In the genomic region with DNA sequence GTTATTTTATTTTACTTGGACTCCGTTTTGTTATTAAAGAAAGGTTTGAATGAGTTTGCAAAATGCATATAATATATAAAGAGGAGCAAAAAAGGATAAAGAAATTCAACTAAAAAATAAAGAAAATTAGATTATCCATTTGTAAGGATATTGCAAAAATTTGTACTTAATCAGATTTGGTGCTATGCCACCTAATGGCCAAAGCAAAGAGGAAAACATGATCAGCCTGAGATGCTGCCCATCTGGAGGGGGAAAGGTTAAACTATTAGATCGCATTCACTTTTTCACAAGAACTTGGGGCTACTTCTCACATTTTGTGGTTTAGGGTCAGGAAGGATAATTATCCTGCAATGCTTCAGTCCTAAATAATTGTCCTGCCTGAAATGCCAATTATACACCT, we compare ENCODE assay signal across 2 cellular contexts.
TF ChIP-seq lines count a peak whose summit lies in the region.

No MANE protein-coding gene starts in this region.

TF ChIP-seq in SK-N-SH, 30 proteins besides CTCF, POLR2A, EP300 and RAD21 (continued from another document):
- TF ChIP-seq, protein P1, sequence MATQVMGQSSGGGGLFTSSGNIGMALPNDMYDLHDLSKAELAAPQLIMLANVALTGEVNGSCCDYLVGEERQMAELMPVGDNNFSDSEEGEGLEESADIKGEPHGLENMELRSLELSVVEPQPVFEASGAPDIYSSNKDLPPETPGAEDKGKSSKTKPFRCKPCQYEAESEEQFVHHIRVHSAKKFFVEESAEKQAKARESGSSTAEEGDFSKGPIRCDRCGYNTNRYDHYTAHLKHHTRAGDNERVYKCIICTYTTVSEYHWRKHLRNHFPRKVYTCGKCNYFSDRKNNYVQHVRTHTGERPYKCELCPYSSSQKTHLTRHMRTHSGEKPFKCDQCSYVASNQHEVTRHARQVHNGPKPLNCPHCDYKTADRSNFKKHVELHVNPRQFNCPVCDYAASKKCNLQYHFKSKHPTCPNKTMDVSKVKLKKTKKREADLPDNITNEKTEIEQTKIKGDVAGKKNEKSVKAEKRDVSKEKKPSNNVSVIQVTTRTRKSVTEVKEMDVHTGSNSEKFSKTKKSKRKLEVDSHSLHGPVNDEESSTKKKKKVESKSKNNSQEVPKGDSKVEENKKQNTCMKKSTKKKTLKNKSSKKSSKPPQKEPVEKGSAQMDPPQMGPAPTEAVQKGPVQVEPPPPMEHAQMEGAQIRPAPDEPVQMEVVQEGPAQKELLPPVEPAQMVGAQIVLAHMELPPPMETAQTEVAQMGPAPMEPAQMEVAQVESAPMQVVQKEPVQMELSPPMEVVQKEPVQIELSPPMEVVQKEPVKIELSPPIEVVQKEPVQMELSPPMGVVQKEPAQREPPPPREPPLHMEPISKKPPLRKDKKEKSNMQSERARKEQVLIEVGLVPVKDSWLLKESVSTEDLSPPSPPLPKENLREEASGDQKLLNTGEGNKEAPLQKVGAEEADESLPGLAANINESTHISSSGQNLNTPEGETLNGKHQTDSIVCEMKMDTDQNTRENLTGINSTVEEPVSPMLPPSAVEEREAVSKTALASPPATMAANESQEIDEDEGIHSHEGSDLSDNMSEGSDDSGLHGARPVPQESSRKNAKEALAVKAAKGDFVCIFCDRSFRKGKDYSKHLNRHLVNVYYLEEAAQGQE (IDR thresholded peaks at IDR 0.05; ENCODE audit: low read depth, low read length), result no peak
- TF ChIP-seq YY1 (IDR thresholded peaks at IDR 0.05; ENCODE audit: low read depth), result no peak
- TF ChIP-seq, protein P2, sequence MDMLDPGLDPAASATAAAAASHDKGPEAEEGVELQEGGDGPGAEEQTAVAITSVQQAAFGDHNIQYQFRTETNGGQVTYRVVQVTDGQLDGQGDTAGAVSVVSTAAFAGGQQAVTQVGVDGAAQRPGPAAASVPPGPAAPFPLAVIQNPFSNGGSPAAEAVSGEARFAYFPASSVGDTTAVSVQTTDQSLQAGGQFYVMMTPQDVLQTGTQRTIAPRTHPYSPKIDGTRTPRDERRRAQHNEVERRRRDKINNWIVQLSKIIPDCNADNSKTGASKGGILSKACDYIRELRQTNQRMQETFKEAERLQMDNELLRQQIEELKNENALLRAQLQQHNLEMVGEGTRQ (IDR thresholded peaks at IDR 0.05; ENCODE audit: borderline replicate concordance, low read depth, low read length), result no peak
- no peak for TF ChIP-seq TAF1 (IDR thresholded peaks at IDR 0.05; ENCODE audit: borderline replicate concordance, low read depth, low read length)
- TF ChIP-seq TEAD4 (IDR thresholded peaks at IDR 0.05; ENCODE audit: borderline replicate concordance, insufficient read depth), result no peak
- TF ChIP-seq MXI1 (IDR thresholded peaks at IDR 0.05; ENCODE audit: low read depth, low read length), result no peak
- TF ChIP-seq, protein P3, sequence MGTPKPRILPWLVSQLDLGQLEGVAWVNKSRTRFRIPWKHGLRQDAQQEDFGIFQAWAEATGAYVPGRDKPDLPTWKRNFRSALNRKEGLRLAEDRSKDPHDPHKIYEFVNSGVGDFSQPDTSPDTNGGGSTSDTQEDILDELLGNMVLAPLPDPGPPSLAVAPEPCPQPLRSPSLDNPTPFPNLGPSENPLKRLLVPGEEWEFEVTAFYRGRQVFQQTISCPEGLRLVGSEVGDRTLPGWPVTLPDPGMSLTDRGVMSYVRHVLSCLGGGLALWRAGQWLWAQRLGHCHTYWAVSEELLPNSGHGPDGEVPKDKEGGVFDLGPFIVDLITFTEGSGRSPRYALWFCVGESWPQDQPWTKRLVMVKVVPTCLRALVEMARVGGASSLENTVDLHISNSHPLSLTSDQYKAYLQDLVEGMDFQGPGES (IDR thresholded peaks at IDR 0.05; ENCODE audit: low read depth, low read length), result no peak
- no peak for TF ChIP-seq JUND (IDR thresholded peaks at IDR 0.05)
- TF ChIP-seq FOXM1 (IDR thresholded peaks at IDR 0.05; ENCODE audit: low read depth), result no peak
- no peak for TF ChIP-seq FOSL2 (IDR thresholded peaks at IDR 0.05; ENCODE audit: borderline replicate concordance, low read depth)
- TF ChIP-seq, protein P4, sequence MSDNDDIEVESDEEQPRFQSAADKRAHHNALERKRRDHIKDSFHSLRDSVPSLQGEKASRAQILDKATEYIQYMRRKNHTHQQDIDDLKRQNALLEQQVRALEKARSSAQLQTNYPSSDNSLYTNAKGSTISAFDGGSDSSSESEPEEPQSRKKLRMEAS (IDR thresholded peaks at IDR 0.05; ENCODE audit: low read depth), result no peak
- TF ChIP-seq CHD2 (IDR thresholded peaks at IDR 0.05; ENCODE audit: low read length, partially characterized antibody), result no peak
- TF ChIP-seq, protein P5, sequence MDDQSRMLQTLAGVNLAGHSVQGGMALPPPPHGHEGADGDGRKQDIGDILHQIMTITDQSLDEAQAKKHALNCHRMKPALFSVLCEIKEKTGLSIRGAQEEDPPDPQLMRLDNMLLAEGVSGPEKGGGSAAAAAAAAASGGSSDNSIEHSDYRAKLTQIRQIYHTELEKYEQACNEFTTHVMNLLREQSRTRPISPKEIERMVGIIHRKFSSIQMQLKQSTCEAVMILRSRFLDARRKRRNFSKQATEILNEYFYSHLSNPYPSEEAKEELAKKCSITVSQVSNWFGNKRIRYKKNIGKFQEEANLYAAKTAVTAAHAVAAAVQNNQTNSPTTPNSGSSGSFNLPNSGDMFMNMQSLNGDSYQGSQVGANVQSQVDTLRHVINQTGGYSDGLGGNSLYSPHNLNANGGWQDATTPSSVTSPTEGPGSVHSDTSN (IDR thresholded peaks at IDR 0.05), result no peak
- TF ChIP-seq GABPA (IDR thresholded peaks at IDR 0.05; ENCODE audit: low read depth), result no peak
- TF ChIP-seq EZH2phosphoT487 (IDR thresholded peaks at IDR 0.05; ENCODE audit: borderline replicate concordance, low read depth), result no peak
- no peak for TF ChIP-seq SMC3 (IDR thresholded peaks at IDR 0.05; ENCODE audit: low read depth, low read length)

TF ChIP-seq in SK-N-SH treated with all-trans-retinoic acid at 6 μM for 48 hours, 23 proteins besides CTCF, POLR2A, EP300 and RAD21 (continued from another document):
- TF ChIP-seq, protein P6, sequence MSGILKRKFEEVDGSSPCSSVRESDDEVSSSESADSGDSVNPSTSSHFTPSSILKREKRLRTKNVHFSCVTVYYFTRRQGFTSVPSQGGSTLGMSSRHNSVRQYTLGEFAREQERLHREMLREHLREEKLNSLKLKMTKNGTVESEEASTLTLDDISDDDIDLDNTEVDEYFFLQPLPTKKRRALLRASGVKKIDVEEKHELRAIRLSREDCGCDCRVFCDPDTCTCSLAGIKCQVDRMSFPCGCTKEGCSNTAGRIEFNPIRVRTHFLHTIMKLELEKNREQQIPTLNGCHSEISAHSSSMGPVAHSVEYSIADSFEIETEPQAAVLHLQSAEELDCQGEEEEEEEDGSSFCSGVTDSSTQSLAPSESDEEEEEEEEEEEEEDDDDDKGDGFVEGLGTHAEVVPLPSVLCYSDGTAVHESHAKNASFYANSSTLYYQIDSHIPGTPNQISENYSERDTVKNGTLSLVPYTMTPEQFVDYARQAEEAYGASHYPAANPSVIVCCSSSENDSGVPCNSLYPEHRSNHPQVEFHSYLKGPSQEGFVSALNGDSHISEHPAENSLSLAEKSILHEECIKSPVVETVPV (CRISPR knock-in tag; IDR thresholded peaks at IDR 0.05), result no peak
- TF ChIP-seq ZC3H10 (CRISPR knock-in tag; IDR thresholded peaks at IDR 0.05) (no peak), ZNF565 (CRISPR knock-in tag; conservative IDR thresholded peaks at IDR 0.05; ENCODE audit: low read depth) (no peak), GLIS3 (CRISPR knock-in tag; IDR thresholded peaks at IDR 0.05) (no peak)
